Comparison of ENCODE assay signal across 13 cellular contexts in the genomic region with DNA sequence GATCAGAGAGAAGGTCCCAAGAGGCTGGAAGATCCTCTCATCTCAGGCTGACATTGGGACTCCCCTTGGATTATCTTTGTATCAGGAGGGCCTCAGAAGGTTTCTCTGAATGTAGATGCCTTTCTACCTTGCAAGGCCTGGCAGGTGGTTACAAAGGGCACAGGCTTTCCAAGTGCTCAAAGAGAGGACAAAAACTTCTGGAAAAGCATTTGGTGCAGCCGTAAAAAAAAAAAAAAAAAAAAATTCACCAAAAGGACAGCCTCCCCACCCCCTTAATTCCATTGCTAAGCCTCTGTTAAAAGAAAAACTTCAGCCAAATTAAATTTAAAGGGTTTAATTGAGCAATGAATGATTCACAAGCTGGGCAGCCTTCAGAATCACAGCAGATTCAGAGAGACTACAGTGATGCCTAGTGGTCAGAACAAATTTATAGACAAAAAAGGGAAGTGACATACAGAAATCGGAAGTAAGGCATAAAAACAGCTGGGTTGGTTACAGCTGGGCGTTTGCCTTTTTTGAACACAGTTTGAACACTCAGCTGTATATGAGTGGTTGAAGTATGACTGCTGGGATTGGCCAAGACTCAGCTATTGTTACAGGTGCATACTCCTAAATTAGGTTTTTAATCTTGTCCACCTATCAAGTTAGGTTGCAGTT. TPM values are rescaled to one million over a fixed set of nuclear protein-coding genes. Genes with fewer than 3 reads are reported as not detected.
DNase-seq lines count a peak whose midpoint lies in the region; ATAC-seq and TF ChIP-seq lines count a peak whose summit lies in the region.
"Had no signal": no experiment of that assay in that cellular context is flagged by ENCODE, and none has a peak within 500 bp of the region (broad histone marks: within the 10 kb centered on the region; RNA-seq: fewer than 3 reads in every experiment).

No MANE protein-coding gene starts in this region.

- H3K27me3 ChIP-seq in left ventricle myocardium inferior (ENCODE audit: low read depth) (no peaks in the 10 kb centered on the region), upper lobe of right lung (no peaks in the 10 kb centered on the region)

- H3K4me1 ChIP-seq in left ventricle myocardium inferior (no peaks in the 10 kb centered on the region), upper lobe of right lung (no peaks in the 10 kb centered on the region)

- no peak overlapping the region for H3K27ac Mint-ChIP-seq in T-helper 17 cell
- H3K27ac Mint-ChIP-seq in naive thymus-derived CD8-positive, alpha-beta T cell = no peak overlapping the region
- H3K27ac Mint-ChIP-seq: activated CD8-positive, alpha-beta memory T cell treated with anti-CD3 and anti-CD28 coated beads, Interleukin-2, amount 10 ng/mL, durations not matched to agents 7 days and 5 days had no signal

- H3K36me3 ChIP-seq in left ventricle myocardium inferior = no peaks in the 10 kb centered on the region
- no peaks in the 10 kb centered on the region for H3K36me3 ChIP-seq in upper lobe of right lung

- TF ChIP-seq CTCF in left ventricle myocardium inferior (IDR thresholded peaks at IDR 0.05; ENCODE audit: borderline replicate concordance) (no peak), upper lobe of right lung (IDR thresholded peaks at IDR 0.05) (no peak)

- DNase-seq in Right ventricle myocardium inferior (ENCODE audit: missing footprints) (no peak), left ventricle myocardium inferior (no peak), T-helper 17 cell (no peak), upper lobe of right lung (no peak), cortex of kidney (lab: John Stamatoyannopoulos, UW) (no peak)
- no peak for DNase-seq in naive thymus-derived CD8-positive, alpha-beta T cell
- DNase-seq: activated CD8-positive, alpha-beta memory T cell treated with anti-CD3 and anti-CD28 coated beads, Interleukin-2, amount 10 ng/mL, durations not matched to agents 7 days and 5 days; aorta; kidney had no signal

- ATAC-seq in Right ventricle myocardium inferior (peak; percentile 46), HG03342 (IDR thresholded peaks at IDR 0.05; ENCODE audit: unreplicated experiment) (peak; percentile 80), T-helper 17 cell (peak; percentile 39), upper lobe of right lung (peak; percentile 67), HG03280 (IDR thresholded peaks at IDR 0.05; ENCODE audit: unreplicated experiment) (no peak)
- ATAC-seq in naive thymus-derived CD8-positive, alpha-beta T cell = no peak
- ATAC-seq: activated CD8-positive, alpha-beta memory T cell treated with anti-CD3 and anti-CD28 coated beads, Interleukin-2, amount 10 ng/mL, durations not matched to agents 7 days and 5 days; HCT116 had no signal

- H3K9me3 ChIP-seq in left ventricle myocardium inferior (replicated peaks) (peaks cover 27% of the 10 kb centered on the region), T-helper 17 cell (ENCODE audit: control insufficient read depth, low read length, poor library complexity, severe bottlenecking) (no peaks in the 10 kb centered on the region), upper lobe of right lung (peaks cover 9% of the 10 kb centered on the region)

- H3K4me1 Mint-ChIP-seq in T-helper 17 cell = no peaks in the 10 kb centered on the region
- H3K4me1 Mint-ChIP-seq in naive thymus-derived CD8-positive, alpha-beta T cell = peaks cover 0 to 6% (median 0%) of the 10 kb centered on the region in 4 donors
- H3K4me1 Mint-ChIP-seq: activated CD8-positive, alpha-beta memory T cell treated with anti-CD3 and anti-CD28 coated beads, Interleukin-2, amount 10 ng/mL, durations not matched to agents 7 days and 5 days had no signal

- intact Hi-C loops in Right ventricle myocardium inferior (cut with DNase I) (no loop called here), left ventricle myocardium inferior (cut with micrococcal nuclease) (no loop called here), upper lobe of right lung (cut with DNase I) (no loop called here)

- no peaks in the 10 kb centered on the region for H3K36me3 Mint-ChIP-seq in T-helper 17 cell (ENCODE audit: low read depth)
- H3K36me3 Mint-ChIP-seq in naive thymus-derived CD8-positive, alpha-beta T cell = peaks cover 3 to 31% (median 29%) of the 10 kb centered on the region in 3 donors

- no peak overlapping the region for H3K4me3 Mint-ChIP-seq in T-helper 17 cell
- no peak overlapping the region for H3K4me3 Mint-ChIP-seq in naive thymus-derived CD8-positive, alpha-beta T cell
- H3K4me3 Mint-ChIP-seq: activated CD8-positive, alpha-beta memory T cell treated with anti-CD3 and anti-CD28 coated beads, Interleukin-2, amount 10 ng/mL, durations not matched to agents 7 days and 5 days had no signal

- no peak overlapping the region for H3K27ac ChIP-seq in left ventricle myocardium inferior (replicated peaks)
- no peak overlapping the region for H3K27ac ChIP-seq in upper lobe of right lung
- H3K27ac ChIP-seq: 22Rv1 had no signal

- H3K27me3 Mint-ChIP-seq in T-helper 17 cell = no peaks in the 10 kb centered on the region
- peaks cover 0 to 3% (median 0%) of the 10 kb centered on the region in 5 donors for H3K27me3 Mint-ChIP-seq in naive thymus-derived CD8-positive, alpha-beta T cell
- H3K27me3 Mint-ChIP-seq: activated CD8-positive, alpha-beta memory T cell treated with anti-CD3 and anti-CD28 coated beads, Interleukin-2, amount 10 ng/mL, durations not matched to agents 7 days and 5 days had no signal

- POLR2A ChIA-PET in naive thymus-derived CD8-positive, alpha-beta T cell (lab: Charles Lee) = no interaction called here

- H3K4me3 ChIP-seq in left ventricle myocardium inferior = no peak overlapping the region
- H3K4me3 ChIP-seq in upper lobe of right lung = no peak overlapping the region

- H3K9me3 Mint-ChIP-seq in naive thymus-derived CD8-positive, alpha-beta T cell = peaks cover 12 to 45% (median 25%) of the 10 kb centered on the region in 9 donors

RNA-seq across cellular contexts. Expression of a gene that starts 42.5 kb away (rescaled TPM):
- total RNA-seq in Right ventricle myocardium inferior (0.22 TPM), left ventricle myocardium inferior (0.19 TPM), T-helper 17 cell (under 1 TPM; 0.57 to 0.60 TPM), upper lobe of right lung (0.49 TPM)
- under 1 TPM; 0.34 to 0.60 TPM for total RNA-seq in naive thymus-derived CD8-positive, alpha-beta T cell
- under 1 TPM in 1 of 3 donors, not detected in 2; 0.09 TPM for polyA plus RNA-seq in naive thymus-derived CD8-positive, alpha-beta T cell

Comparison
In these comparisons a context has a peak if more than half of its experiments do, and no peak if none do; other contexts are left out.
1. ATAC-seq: peak in Right ventricle myocardium inferior (single experiment), HG03342 (single experiment), T-helper 17 cell (single experiment) and upper lobe of right lung (single experiment); none in HG03280 (single experiment) and naive thymus-derived CD8-positive, alpha-beta T cell (0 of 2).